In the genomic region with DNA sequence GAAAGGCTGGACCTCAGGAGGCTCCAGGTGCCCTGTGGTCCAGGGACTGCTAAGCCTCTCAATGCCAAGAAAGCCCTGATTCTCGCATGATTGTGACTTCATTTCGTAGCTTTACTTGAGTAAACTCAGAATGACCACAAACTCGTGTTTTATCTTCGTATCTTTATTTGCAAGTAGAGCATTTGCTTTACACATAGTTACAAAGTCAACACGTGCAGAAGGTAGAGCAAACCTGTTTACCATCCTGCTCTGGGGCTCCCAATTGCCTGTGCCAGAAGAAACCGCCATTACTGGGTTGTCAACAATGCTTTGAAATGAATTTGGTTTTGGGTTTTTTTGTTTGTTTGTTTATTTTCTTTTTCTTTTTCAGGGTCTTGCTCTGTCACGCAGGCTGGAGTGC, we compare ENCODE assay signal across 1 cellular context.
A peak's percentile ranks its signal among the peaks of the same experiment; 100 is the strongest.
TF ChIP-seq lines count a peak whose summit lies in the region.

No MANE protein-coding gene starts in this region.

TF ChIP-seq in HepG2, 621 proteins besides CTCF, POLR2A, EP300 and RAD21 (continued from another document):
- TF ChIP-seq, protein P1, sequence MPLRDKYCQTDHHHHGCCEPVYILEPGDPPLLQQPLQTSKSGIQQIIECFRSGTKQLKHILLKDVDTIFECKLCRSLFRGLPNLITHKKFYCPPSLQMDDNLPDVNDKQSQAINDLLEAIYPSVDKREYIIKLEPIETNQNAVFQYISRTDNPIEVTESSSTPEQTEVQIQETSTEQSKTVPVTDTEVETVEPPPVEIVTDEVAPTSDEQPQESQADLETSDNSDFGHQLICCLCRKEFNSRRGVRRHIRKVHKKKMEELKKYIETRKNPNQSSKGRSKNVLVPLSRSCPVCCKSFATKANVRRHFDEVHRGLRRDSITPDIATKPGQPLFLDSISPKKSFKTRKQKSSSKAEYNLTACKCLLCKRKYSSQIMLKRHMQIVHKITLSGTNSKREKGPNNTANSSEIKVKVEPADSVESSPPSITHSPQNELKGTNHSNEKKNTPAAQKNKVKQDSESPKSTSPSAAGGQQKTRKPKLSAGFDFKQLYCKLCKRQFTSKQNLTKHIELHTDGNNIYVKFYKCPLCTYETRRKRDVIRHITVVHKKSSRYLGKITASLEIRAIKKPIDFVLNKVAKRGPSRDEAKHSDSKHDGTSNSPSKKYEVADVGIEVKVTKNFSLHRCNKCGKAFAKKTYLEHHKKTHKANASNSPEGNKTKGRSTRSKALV (CRISPR knock-in tag; IDR thresholded peaks at IDR 0.05), result no peak
- TF ChIP-seq BHLHE40 (IDR thresholded peaks at IDR 0.05; ENCODE audit: low read length) (peak; percentile 77), U2AF2 (IDR thresholded peaks at IDR 0.05; ENCODE audit: low read depth, low read length) (no peak), SMYD3 (CRISPR knock-in tag; IDR thresholded peaks at IDR 0.05) (no peak), HNF4A (CRISPR knock-in tag; IDR thresholded peaks at IDR 0.05) (peak; percentile 9; the same call in 1 of the 2 replicates), ZMYM2 (CRISPR knock-in tag; IDR thresholded peaks at IDR 0.05) (no peak)
